ENCODE assay signal across 1 cellular context in the genomic region with DNA sequence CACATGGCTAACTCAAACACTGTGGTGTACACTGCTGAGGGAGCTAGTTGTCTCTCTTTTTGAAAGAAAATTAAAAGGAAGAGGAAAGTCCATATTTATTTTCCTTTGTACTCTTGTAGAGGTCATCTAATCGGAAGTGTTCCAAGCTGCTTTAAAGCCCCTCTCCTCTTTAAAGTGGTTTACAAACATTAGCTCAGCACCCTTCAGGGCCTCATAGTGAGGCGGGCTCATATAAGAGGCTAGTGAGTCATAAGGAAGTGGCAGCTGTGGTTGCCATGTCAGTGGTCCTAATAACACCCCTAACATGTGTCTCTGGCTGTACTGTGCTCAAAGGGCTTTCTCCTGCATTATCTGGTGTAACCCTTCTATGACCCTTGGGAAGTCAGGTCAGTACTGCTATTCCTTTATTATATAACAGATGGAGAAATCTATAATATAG.
A peak's percentile ranks its signal among the peaks of the same experiment; 100 is the strongest.
TF ChIP-seq lines count a peak whose summit lies in the region.

No MANE protein-coding gene starts in this region.

TF ChIP-seq in HepG2, 621 proteins besides CTCF, POLR2A, EP300 and RAD21 (continued from another document and continues in another):
- TF ChIP-seq, protein P1, sequence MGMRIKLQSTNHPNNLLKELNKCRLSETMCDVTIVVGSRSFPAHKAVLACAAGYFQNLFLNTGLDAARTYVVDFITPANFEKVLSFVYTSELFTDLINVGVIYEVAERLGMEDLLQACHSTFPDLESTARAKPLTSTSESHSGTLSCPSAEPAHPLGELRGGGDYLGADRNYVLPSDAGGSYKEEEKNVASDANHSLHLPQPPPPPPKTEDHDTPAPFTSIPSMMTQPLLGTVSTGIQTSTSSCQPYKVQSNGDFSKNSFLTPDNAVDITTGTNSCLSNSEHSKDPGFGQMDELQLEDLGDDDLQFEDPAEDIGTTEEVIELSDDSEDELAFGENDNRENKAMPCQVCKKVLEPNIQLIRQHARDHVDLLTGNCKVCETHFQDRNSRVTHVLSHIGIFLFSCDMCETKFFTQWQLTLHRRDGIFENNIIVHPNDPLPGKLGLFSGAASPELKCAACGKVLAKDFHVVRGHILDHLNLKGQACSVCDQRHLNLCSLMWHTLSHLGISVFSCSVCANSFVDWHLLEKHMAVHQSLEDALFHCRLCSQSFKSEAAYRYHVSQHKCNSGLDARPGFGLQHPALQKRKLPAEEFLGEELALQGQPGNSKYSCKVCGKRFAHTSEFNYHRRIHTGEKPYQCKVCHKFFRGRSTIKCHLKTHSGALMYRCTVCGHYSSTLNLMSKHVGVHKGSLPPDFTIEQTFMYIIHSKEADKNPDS (CRISPR knock-in tag; IDR thresholded peaks at IDR 0.05) = no peak
- TF ChIP-seq SOX13 (IDR thresholded peaks at IDR 0.05) (peak; percentile 96), SOX13 (CRISPR knock-in tag; conservative IDR thresholded peaks at IDR 0.05 in 1 of 2, IDR thresholded peaks at IDR 0.05 in 1 of 2) (peak in 1 of 2 experiments; percentile 99; a peak in 2 of 4 replicates), ZNF598 (CRISPR knock-in tag; IDR thresholded peaks at IDR 0.05; ENCODE audit: borderline replicate concordance) (no peak), KLF9 (CRISPR knock-in tag; IDR thresholded peaks at IDR 0.05; ENCODE audit: low read depth) (no peak), NR2C2 (CRISPR knock-in tag; IDR thresholded peaks at IDR 0.05; ENCODE audit: borderline replicate concordance) (peak; percentile 85), ZNF329 (CRISPR knock-in tag; IDR thresholded peaks at IDR 0.05; ENCODE audit: low read depth) (no peak), NR2F2 (IDR thresholded peaks at IDR 0.05; ENCODE audit: borderline replicate concordance, low read depth) (peak; percentile 100), ZNF883 (CRISPR knock-in tag; IDR thresholded peaks at IDR 0.05; ENCODE audit: not compliant biosample characterization) (no peak), ZFP62 (CRISPR knock-in tag; IDR thresholded peaks at IDR 0.05) (no peak), ZC3H13 (CRISPR knock-in tag; IDR thresholded peaks at IDR 0.05) (no peak), SMAD1 (CRISPR knock-in tag; IDR thresholded peaks at IDR 0.05; ENCODE audit: borderline replicate concordance, low read depth) (no peak), ZFP82 (CRISPR knock-in tag; IDR thresholded peaks at IDR 0.05; ENCODE audit: borderline replicate concordance) (no peak), ZNF160 (CRISPR knock-in tag; IDR thresholded peaks at IDR 0.05) (0 out of 2 replicates have a peak, but pooled peaks have one; percentile 31), TP53 (CRISPR knock-in tag; conservative IDR thresholded peaks at IDR 0.05) (0 out of 2 replicates have a peak, but pooled peaks have one; percentile 74), ZNF557 (CRISPR knock-in tag; IDR thresholded peaks at IDR 0.05) (peak; percentile 72; the same call in 1 of the 2 replicates), HOXA7 (CRISPR knock-in tag; IDR thresholded peaks at IDR 0.05) (no peak), REPIN1 (CRISPR knock-in tag; IDR thresholded peaks at IDR 0.05; ENCODE audit: borderline replicate concordance, low read depth) (peak; percentile 87)
- TF ChIP-seq, protein P2, sequence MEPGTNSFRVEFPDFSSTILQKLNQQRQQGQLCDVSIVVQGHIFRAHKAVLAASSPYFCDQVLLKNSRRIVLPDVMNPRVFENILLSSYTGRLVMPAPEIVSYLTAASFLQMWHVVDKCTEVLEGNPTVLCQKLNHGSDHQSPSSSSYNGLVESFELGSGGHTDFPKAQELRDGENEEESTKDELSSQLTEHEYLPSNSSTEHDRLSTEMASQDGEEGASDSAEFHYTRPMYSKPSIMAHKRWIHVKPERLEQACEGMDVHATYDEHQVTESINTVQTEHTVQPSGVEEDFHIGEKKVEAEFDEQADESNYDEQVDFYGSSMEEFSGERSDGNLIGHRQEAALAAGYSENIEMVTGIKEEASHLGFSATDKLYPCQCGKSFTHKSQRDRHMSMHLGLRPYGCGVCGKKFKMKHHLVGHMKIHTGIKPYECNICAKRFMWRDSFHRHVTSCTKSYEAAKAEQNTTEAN (CRISPR knock-in tag; conservative IDR thresholded peaks at IDR 0.05) = peak; percentile 89; the same call in 1 of the 2 replicates
- TF ChIP-seq, protein P3, sequence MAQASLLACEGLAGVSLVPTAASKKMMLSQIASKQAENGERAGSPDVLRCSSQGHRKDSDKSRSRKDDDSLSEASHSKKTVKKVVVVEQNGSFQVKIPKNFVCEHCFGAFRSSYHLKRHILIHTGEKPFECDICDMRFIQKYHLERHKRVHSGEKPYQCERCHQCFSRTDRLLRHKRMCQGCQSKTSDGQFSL (CRISPR knock-in tag; IDR thresholded peaks at IDR 0.05) = no peak
- TF ChIP-seq, protein P4, sequence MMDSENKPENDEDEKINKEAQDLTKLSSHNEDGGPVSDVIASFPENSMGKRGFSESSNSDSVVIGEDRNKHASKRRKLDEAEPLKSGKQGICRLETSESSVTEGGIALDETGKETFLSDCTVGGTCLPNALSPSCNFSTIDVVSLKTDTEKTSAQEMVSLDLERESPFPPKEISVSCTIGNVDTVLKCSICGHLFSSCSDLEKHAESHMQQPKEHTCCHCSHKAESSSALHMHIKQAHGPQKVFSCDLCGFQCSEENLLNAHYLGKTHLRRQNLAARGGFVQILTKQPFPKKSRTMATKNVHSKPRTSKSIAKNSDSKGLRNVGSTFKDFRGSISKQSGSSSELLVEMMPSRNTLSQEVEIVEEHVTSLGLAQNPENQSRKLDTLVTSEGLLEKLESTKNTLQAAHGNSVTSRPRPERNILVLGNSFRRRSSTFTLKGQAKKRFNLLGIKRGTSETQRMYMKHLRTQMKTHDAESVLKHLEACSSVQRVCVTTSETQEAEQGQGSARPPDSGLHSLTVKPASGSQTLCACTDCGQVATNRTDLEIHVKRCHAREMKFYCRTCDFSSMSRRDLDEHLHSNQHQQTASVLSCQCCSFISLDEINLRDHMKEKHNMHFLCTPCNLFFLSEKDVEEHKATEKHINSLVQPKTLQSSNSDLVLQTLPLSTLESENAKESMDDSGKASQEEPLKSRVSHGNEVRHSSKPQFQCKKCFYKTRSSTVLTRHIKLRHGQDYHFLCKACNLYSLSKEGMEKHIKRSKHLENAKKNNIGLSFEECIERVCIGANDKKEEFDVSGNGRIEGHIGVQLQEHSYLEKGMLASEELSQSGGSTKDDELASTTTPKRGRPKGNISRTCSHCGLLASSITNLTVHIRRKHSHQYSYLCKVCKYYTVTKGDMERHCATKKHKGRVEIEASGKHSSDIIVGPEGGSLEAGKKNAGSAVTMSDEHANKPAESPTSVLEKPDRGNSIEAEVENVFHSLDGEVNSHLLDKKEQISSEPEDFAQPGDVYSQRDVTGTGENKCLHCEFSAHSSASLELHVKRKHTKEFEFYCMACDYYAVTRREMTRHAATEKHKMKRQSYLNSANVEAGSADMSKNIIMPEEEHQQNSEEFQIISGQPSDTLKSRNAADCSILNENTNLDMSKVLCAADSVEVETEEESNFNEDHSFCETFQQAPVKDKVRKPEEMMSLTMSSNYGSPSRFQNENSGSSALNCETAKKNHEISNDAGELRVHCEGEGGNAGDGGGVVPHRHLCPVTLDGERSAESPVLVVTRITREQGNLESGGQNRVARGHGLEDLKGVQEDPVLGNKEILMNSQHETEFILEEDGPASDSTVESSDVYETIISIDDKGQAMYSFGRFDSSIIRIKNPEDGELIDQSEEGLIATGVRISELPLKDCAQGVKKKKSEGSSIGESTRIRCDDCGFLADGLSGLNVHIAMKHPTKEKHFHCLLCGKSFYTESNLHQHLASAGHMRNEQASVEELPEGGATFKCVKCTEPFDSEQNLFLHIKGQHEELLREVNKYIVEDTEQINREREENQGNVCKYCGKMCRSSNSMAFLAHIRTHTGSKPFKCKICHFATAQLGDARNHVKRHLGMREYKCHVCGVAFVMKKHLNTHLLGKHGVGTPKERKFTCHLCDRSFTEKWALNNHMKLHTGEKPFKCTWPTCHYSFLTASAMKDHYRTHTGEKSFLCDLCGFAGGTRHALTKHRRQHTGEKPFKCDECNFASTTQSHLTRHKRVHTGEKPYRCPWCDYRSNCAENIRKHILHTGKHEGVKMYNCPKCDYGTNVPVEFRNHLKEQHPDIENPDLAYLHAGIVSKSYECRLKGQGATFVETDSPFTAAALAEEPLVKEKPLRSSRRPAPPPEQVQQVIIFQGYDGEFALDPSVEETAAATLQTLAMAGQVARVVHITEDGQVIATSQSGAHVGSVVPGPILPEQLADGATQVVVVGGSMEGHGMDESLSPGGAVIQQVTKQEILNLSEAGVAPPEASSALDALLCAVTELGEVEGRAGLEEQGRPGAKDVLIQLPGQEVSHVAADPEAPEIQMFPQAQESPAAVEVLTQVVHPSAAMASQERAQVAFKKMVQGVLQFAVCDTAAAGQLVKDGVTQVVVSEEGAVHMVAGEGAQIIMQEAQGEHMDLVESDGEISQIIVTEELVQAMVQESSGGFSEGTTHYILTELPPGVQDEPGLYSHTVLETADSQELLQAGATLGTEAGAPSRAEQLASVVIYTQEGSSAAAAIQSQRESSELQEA (CRISPR knock-in tag; IDR thresholded peaks at IDR 0.05; ENCODE audit: not compliant biosample characterization) = no peak
- TF ChIP-seq, protein P5, sequence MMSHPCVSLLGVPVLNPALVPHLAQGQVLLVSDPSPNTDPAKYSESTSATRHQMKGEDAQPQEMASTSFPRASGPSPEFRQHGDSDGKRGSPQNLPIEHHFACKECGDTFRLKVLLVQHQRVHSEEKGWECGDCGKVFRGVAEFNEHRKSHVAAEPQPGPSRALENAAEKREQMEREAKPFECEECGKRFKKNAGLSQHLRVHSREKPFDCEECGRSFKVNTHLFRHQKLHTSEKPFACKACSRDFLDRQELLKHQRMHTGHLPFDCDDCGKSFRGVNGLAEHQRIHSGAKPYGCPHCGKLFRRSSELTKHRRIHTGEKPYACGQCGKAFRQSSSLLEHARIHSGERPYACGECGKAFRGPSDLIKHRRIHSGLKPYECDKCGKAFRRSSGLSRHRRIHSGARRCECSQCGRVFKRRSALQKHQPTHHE (CRISPR knock-in tag; IDR thresholded peaks at IDR 0.05; ENCODE audit: borderline replicate concordance) = no peak; the same call in 1 of the 2 replicates
- TF ChIP-seq, protein P6, sequence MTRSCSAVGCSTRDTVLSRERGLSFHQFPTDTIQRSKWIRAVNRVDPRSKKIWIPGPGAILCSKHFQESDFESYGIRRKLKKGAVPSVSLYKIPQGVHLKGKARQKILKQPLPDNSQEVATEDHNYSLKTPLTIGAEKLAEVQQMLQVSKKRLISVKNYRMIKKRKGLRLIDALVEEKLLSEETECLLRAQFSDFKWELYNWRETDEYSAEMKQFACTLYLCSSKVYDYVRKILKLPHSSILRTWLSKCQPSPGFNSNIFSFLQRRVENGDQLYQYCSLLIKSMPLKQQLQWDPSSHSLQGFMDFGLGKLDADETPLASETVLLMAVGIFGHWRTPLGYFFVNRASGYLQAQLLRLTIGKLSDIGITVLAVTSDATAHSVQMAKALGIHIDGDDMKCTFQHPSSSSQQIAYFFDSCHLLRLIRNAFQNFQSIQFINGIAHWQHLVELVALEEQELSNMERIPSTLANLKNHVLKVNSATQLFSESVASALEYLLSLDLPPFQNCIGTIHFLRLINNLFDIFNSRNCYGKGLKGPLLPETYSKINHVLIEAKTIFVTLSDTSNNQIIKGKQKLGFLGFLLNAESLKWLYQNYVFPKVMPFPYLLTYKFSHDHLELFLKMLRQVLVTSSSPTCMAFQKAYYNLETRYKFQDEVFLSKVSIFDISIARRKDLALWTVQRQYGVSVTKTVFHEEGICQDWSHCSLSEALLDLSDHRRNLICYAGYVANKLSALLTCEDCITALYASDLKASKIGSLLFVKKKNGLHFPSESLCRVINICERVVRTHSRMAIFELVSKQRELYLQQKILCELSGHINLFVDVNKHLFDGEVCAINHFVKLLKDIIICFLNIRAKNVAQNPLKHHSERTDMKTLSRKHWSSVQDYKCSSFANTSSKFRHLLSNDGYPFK (CRISPR knock-in tag; IDR thresholded peaks at IDR 0.05; ENCODE audit: borderline replicate concordance) = no peak
- TF ChIP-seq, protein P7, sequence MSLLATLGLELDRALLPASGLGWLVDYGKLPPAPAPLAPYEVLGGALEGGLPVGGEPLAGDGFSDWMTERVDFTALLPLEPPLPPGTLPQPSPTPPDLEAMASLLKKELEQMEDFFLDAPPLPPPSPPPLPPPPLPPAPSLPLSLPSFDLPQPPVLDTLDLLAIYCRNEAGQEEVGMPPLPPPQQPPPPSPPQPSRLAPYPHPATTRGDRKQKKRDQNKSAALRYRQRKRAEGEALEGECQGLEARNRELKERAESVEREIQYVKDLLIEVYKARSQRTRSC (CRISPR knock-in tag; IDR thresholded peaks at IDR 0.05; ENCODE audit: low read depth) = no peak
- TF ChIP-seq, protein P8, sequence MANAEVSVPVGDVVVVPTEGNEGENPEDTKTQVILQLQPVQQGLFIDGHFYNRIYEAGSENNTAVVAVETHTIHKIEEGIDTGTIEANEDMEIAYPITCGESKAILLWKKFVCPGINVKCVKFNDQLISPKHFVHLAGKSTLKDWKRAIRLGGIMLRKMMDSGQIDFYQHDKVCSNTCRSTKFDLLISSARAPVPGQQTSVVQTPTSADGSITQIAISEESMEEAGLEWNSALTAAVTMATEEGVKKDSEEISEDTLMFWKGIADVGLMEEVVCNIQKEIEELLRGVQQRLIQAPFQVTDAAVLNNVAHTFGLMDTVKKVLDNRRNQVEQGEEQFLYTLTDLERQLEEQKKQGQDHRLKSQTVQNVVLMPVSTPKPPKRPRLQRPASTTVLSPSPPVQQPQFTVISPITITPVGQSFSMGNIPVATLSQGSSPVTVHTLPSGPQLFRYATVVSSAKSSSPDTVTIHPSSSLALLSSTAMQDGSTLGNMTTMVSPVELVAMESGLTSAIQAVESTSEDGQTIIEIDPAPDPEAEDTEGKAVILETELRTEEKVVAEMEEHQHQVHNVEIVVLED (CRISPR knock-in tag; IDR thresholded peaks at IDR 0.05; ENCODE audit: borderline replicate concordance) = 0 out of 2 replicates have a peak, but pooled peaks have one; percentile 4
- TF ChIP-seq, protein P9, sequence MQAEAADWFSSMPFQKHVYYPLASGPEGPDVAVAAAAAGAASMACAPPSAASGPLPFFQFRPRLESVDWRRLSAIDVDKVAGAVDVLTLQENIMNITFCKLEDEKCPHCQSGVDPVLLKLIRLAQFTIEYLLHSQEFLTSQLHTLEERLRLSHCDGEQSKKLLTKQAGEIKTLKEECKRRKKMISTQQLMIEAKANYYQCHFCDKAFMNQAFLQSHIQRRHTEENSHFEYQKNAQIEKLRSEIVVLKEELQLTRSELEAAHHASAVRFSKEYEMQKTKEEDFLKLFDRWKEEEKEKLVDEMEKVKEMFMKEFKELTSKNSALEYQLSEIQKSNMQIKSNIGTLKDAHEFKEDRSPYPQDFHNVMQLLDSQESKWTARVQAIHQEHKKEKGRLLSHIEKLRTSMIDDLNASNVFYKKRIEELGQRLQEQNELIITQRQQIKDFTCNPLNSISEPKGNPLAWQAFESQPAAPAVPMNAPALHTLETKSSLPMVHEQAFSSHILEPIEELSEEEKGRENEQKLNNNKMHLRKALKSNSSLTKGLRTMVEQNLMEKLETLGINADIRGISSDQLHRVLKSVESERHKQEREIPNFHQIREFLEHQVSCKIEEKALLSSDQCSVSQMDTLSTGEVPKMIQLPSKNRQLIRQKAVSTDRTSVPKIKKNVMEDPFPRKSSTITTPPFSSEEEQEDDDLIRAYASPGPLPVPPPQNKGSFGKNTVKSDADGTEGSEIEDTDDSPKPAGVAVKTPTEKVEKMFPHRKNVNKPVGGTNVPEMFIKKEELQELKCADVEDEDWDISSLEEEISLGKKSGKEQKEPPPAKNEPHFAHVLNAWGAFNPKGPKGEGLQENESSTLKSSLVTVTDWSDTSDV (CRISPR knock-in tag; IDR thresholded peaks at IDR 0.05) = no peak
